Comparison of ENCODE assay signal across 7 cellular contexts in genomic region chr1:218304281-218305039, GRCh38. TPM values are rescaled to one million over a fixed set of nuclear protein-coding genes. Genes with fewer than 3 reads are reported as not detected.
A peak's percentile ranks its signal among the peaks of the same experiment; 100 is the strongest.
DNase-seq lines count a peak whose midpoint lies in the region; ATAC-seq and TF ChIP-seq lines count a peak whose summit lies in the region.

No MANE protein-coding gene starts in this region.

- peaks cover 34% of the 10 kb centered on the region for H3K36me3 ChIP-seq in HAP-1 (replicated peaks)
- peaks cover 3 to 50% of the 10 kb centered on the region in 2 donors for H3K36me3 ChIP-seq in psoas muscle (ENCODE audit: insufficient read depth in 1 of 2, low read depth in 1 of 2)

- DNase-seq in HAP-1 (ENCODE audit: low spot score in 2 of 2) (peak; percentile 35 to 70), NCI-H1092 (lab: John Stamatoyannopoulos, UW) (peak; percentile 73), astrocyte of the hippocampus (ENCODE audit: low read depth, low spot score) (peak; percentile 91), psoas muscle (peak; percentile 28 to 69), cerebellar nuclear complex (lab: John Stamatoyannopoulos, UW) (no peak), GM19240 (ENCODE audit: insufficient read length, low spot score) (no peak)
- DNase-seq in activated CD4-positive, alpha-beta T cell treated with anti-CD3 and anti-CD28 coated beads, Interleukin-2, amount 50 U/mL, for 48 hours = no peak

- intact Hi-C loops in psoas muscle (cut with DNase I) = no loop called here

- 55 to 61% (median 56%) methylated on average over 8 of the region's 8 CpGs for WGBS in psoas muscle, 3 donors

- no peaks in the 10 kb centered on the region for H3K9me3 ChIP-seq in HAP-1
- H3K9me3 ChIP-seq in psoas muscle = no peaks in the 10 kb centered on the region

- no peak for TF ChIP-seq CTCF in psoas muscle (IDR thresholded peaks at IDR 0.05)

- no peak overlapping the region for H3K27ac ChIP-seq in psoas muscle

- peak in 3 of 4 donors; percentile 74 to 83 (median 75) for ATAC-seq in psoas muscle

- H3K4me3 ChIP-seq in HAP-1 (no peak overlapping the region), psoas muscle (no peak overlapping the region)

- H3K27me3 ChIP-seq in HAP-1 (ENCODE audit: low read depth) (no peaks in the 10 kb centered on the region), psoas muscle (ENCODE audit: insufficient read depth in 3 of 3, low read length in 2 of 3) (no peaks in the 10 kb centered on the region)

- in situ Hi-C loops in HAP-1 (cut with MboI; ENCODE audit: low sequenced_read_pairs) = no loop called here

- H3K4me1 ChIP-seq in HAP-1 (peaks cover 8% of the 10 kb centered on the region), psoas muscle (no peaks in the 10 kb centered on the region)

RNA-seq across cellular contexts. Expression of gene RRP15, which starts 19.4 kb away (rescaled TPM):
- 10 to 100 TPM; 32.0 to 58.4 (median 44.4) TPM for total RNA-seq in psoas muscle
- 10 to 100 TPM; 10.1 to 17.1 (median 12.1) TPM for polyA plus RNA-seq in psoas muscle

RNA-seq across cellular contexts. Expression of gene TGFB2, which starts 40.7 kb away (rescaled TPM):
- total RNA-seq in psoas muscle = 10 to 100 TPM in 2 of 4 donors, 1 to 10 TPM in 2; 5.1 to 35.4 (median 15.4) TPM
- 1 to 10 TPM in 2 of 3 donors, under 1 TPM in 1; 0.43 to 4.9 (median 1.9) TPM for polyA plus RNA-seq in psoas muscle

Comparison
In these comparisons a context has a peak if more than half of its experiments do, and no peak if none do; other contexts are left out.
1. DNase-seq: peak in HAP-1 (2 of 2), NCI-H1092 (single experiment), astrocyte of the hippocampus (single experiment) and psoas muscle (2 of 2); none in activated CD4-positive, alpha-beta T cell treated with anti-CD3 and anti-CD28 coated beads, Interleukin-2, amount 50 U/mL, for 48 hours (0 of 2), cerebellar nuclear complex (0 of 2) and GM19240 (single experiment).